In genomic region chr4:143335979-143336827, GRCh38 we compare ENCODE assay signal across 8 cellular contexts. TPM values are rescaled to one million over a fixed set of nuclear protein-coding genes. Genes with fewer than 3 reads are reported as not detected.
DNase-seq lines count a peak whose midpoint lies in the region; ATAC-seq and TF ChIP-seq lines count a peak whose summit lies in the region.

No MANE protein-coding gene starts in this region.

- intact Hi-C loops in activated CD8-positive, alpha-beta T cell treated with anti-CD3 and anti-CD28 coated beads for 36 hours (cut with micrococcal nuclease) = no loop called here
- intact Hi-C loops in esophagus muscularis mucosa (cut with DNase I) (loop anchor here (2.0 to 5.0 kb wide), 3 partner anchors 44 to 146 kb away; no protein-coding TSS in a partner anchor), testis (cut with DNase I; ENCODE audit: low total_unique reads) (no loop called here)

- no peaks in the 10 kb centered on the region for H3K27me3 ChIP-seq in BLaER1 treated with 17β-estradiol and CSF1 and Interleukin-3, amounts not matched to agents 10 nM and 100 nM
- peaks cover 0 to 4% (median 0%) of the 10 kb centered on the region in 4 donors for H3K27me3 ChIP-seq in esophagus muscularis mucosa
- H3K27me3 ChIP-seq in mucosa of rectum (ENCODE audit: control insufficient read depth in 2 of 2, insufficient read depth in 2 of 2, low read length in 2 of 2) = no peaks in the 10 kb centered on the region
- H3K27me3 ChIP-seq in testis = no peaks in the 10 kb centered on the region

- H3K9ac ChIP-seq in BLaER1 treated with 17β-estradiol and CSF1 and Interleukin-3, amounts not matched to agents 10 nM and 100 nM = peak overlapping the region; percentile 89 to 97 (median 94)
- peak overlapping the region; percentile 91 to 93 for H3K9ac ChIP-seq in mucosa of rectum (ENCODE audit: low read depth in 1 of 2, low read length in 2 of 2)

- peak overlapping the region; percentile 76 for H3K4me3 Mint-ChIP-seq in activated CD8-positive, alpha-beta T cell treated with anti-CD3 and anti-CD28 coated beads for 36 hours

- peaks cover 0 to 2% (median 0%) of the 10 kb centered on the region in 11 experiments; a peak in 4 of 22 replicates for H3K36me3 ChIP-seq in BLaER1 treated with 17β-estradiol and CSF1 and Interleukin-3, amounts not matched to agents 10 nM and 100 nM
- H3K36me3 ChIP-seq in esophagus muscularis mucosa (no peaks in the 10 kb centered on the region), mucosa of rectum (ENCODE audit: control insufficient read depth in 2 of 2, insufficient read depth in 2 of 2, low read length in 2 of 2) (no peaks in the 10 kb centered on the region), testis (ENCODE audit: low read depth, missing control alignments) (no peaks in the 10 kb centered on the region)

- H3K9me3 Mint-ChIP-seq in activated CD8-positive, alpha-beta T cell treated with anti-CD3 and anti-CD28 coated beads for 36 hours = no peaks in the 10 kb centered on the region

- peak overlapping the region; percentile 85 to 98 (median 91) for H3K27ac ChIP-seq in BLaER1 treated with 17β-estradiol and CSF1 and Interleukin-3, amounts not matched to agents 10 nM and 100 nM
- peak overlapping the region; percentile 92 to 97 (median 94) for H3K27ac ChIP-seq in esophagus muscularis mucosa (replicated peaks in 1 of 4)
- H3K27ac ChIP-seq in mucosa of rectum (ENCODE audit: low read depth in 2 of 2, low read length in 2 of 2) = peak overlapping the region; percentile 91
- H3K27ac ChIP-seq in testis = peak overlapping the region; percentile 96 to 97

- peak overlapping the region; percentile 77 to 95 (median 90) for H3K4me2 ChIP-seq in BLaER1 treated with 17β-estradiol and CSF1 and Interleukin-3, amounts not matched to agents 10 nM and 100 nM

- H3K27me3 Mint-ChIP-seq in activated CD8-positive, alpha-beta T cell treated with anti-CD3 and anti-CD28 coated beads for 36 hours = peaks cover 45% of the 10 kb centered on the region

- no peak for TF ChIP-seq EP300 in esophagus muscularis mucosa (IDR thresholded peaks at IDR 0.05)

- CTCF ChIA-PET in activated CD8-positive, alpha-beta T cell treated with anti-CD3 and anti-CD28 coated beads for 36 hours (lab: Charles Lee) = interaction anchor here (0.8 kb wide), 2 partner anchors 8 to 14 kb away, joined by 3 read pairs; no protein-coding TSS in a partner anchor

- H4K20me1 ChIP-seq in BLaER1 treated with 17β-estradiol and CSF1 and Interleukin-3, amounts not matched to agents 10 nM and 100 nM = peaks cover 12 to 45% (median 42%) of the 10 kb centered on the region in 11 experiments; a peak in 19 of 22 replicates

- TF ChIP-seq POLR2A in esophagus muscularis mucosa (IDR thresholded peaks at IDR 0.05; ENCODE audit: low read depth) (peak; percentile 45), testis (IDR thresholded peaks at IDR 0.05) (no peak)

- no peaks in the 10 kb centered on the region for H3K9me3 ChIP-seq in BLaER1 treated with 17β-estradiol and CSF1 and Interleukin-3, amounts not matched to agents 10 nM and 100 nM (replicated peaks in 1 of 11)
- H3K9me3 ChIP-seq in esophagus muscularis mucosa (no peaks in the 10 kb centered on the region), mucosa of rectum (ENCODE audit: control insufficient read depth in 2 of 2, low read length in 2 of 2) (no peaks in the 10 kb centered on the region), testis (no peaks in the 10 kb centered on the region)

- 0% methylated on average over 57 of the region's 88 CpGs for WGBS in esophagus muscularis mucosa
- 1% methylated on average over 24 to 68 of the region's 88 CpGs for WGBS in testis, 2 donors

- POLR2A ChIA-PET in activated CD8-positive, alpha-beta T cell treated with anti-CD3 and anti-CD28 coated beads for 36 hours (lab: Charles Lee) = no interaction called here

- H3K27ac Mint-ChIP-seq in activated CD8-positive, alpha-beta T cell treated with anti-CD3 and anti-CD28 coated beads for 36 hours = no peak overlapping the region

- peak; percentile 84 for DNase-seq in NCI-H2227 (lab: John Stamatoyannopoulos, UW; ENCODE audit: unreplicated experiment)
- DNase-seq in activated CD8-positive, alpha-beta T cell treated with anti-CD3 and anti-CD28 coated beads for 36 hours = peak; percentile 30
- peak; percentile 96 for DNase-seq in esophagus muscularis mucosa (ENCODE audit: extremely low spot score)
- peak; percentile 91 for DNase-seq in testis

- peaks cover 29 to 47% (median 41%) of the 10 kb centered on the region in 10 experiments for H3K4me1 ChIP-seq in BLaER1 treated with 17β-estradiol and CSF1 and Interleukin-3, amounts not matched to agents 10 nM and 100 nM
- H3K4me1 ChIP-seq in esophagus muscularis mucosa (peaks cover 22 to 43% (median 39%) of the 10 kb centered on the region in 4 donors), mucosa of rectum (ENCODE audit: control insufficient read depth in 2 of 2, insufficient read depth in 2 of 2, low read length in 2 of 2) (peaks cover 3 to 4% of the 10 kb centered on the region in 2 donors), testis (peaks cover 10% of the 10 kb centered on the region)

- TF ChIP-seq CTCF in activated CD8-positive, alpha-beta T cell treated with anti-CD3 and anti-CD28 coated beads for 36 hours (IDR thresholded peaks at IDR 0.05) = no peak
- TF ChIP-seq CTCF in esophagus muscularis mucosa (IDR thresholded peaks at IDR 0.05) = peak in 2 of 3 experiments; percentile 8 to 27
- no peak for TF ChIP-seq CTCF in testis (IDR thresholded peaks at IDR 0.05)

- H3K36me3 Mint-ChIP-seq in activated CD8-positive, alpha-beta T cell treated with anti-CD3 and anti-CD28 coated beads for 36 hours (ENCODE audit: low read depth) = no peaks in the 10 kb centered on the region

- peaks cover 3% of the 10 kb centered on the region for H3K4me1 Mint-ChIP-seq in activated CD8-positive, alpha-beta T cell treated with anti-CD3 and anti-CD28 coated beads for 36 hours (ENCODE audit: low read depth)

- H3K4me3 ChIP-seq in BLaER1 treated with 17β-estradiol and CSF1 and Interleukin-3, amounts not matched to agents 10 nM and 100 nM = peak overlapping the region; percentile 73 to 99 (median 88)
- H3K4me3 ChIP-seq in esophagus muscularis mucosa (peak overlapping the region; percentile 90 to 97 (median 95)), mucosa of rectum (ENCODE audit: low read length in 2 of 2) (peak overlapping the region; percentile 95 to 97), testis (peak overlapping the region; percentile 87 to 96)

- peak; percentile 33 for ATAC-seq in GM18858 (IDR thresholded peaks at IDR 0.05; ENCODE audit: unreplicated experiment)
- ATAC-seq in HG03025 (IDR thresholded peaks at IDR 0.05; ENCODE audit: low FRiP score, unreplicated experiment) = peak; percentile 53
- peak; percentile 51 for ATAC-seq in activated CD8-positive, alpha-beta T cell treated with anti-CD3 and anti-CD28 coated beads for 36 hours

RNA-seq across cellular contexts. Expression of gene GAB1, which starts 0.5 kb away (rescaled TPM):
- total RNA-seq in activated CD8-positive, alpha-beta T cell treated with anti-CD3 and anti-CD28 coated beads for 36 hours = under 1 TPM; 0.20 to 0.34 TPM
- total RNA-seq in esophagus muscularis mucosa (100 to 1,000 TPM in 2 of 4 donors, 10 to 100 TPM in 2; 73.5 to 117 (median 98.8) TPM), testis (10 to 100 TPM; 61.3 to 64.5 TPM)
- polyA plus RNA-seq in testis (ENCODE audit: insufficient read depth, low read depth, low replicate concordance) = 19.7 TPM

Comparison
In these comparisons a context has a peak if more than half of its experiments do, and no peak if none do; other contexts are left out.
1. Peak in every context shown above with its lines: DNase-seq, ATAC-seq, H3K4me3 ChIP-seq and H3K27ac ChIP-seq.
2. DNase-seq: peak in every context shown above with its lines; median percentile 96 in esophagus muscularis mucosa; 91 in testis; 84 in NCI-H2227; 30 in activated CD8-positive, alpha-beta T cell treated with anti-CD3 and anti-CD28 coated beads for 36 hours.
3. CTCF ChIP-seq: peak in esophagus muscularis mucosa (2 of 3); none in activated CD8-positive, alpha-beta T cell treated with anti-CD3 and anti-CD28 coated beads for 36 hours (single experiment) and testis (0 of 3).
4. RNA of gene GAB1, which starts 0.5 kb away (total RNA-seq): 73.5 to 117 TPM in esophagus muscularis mucosa and 61.3 to 64.5 TPM in testis; 0.20 to 0.34 TPM in activated CD8-positive, alpha-beta T cell treated with anti-CD3 and anti-CD28 coated beads for 36 hours; every median in the first group is over 10 times any median in the second.